Comparison of ENCODE assay signal across 8 cellular contexts in the genomic region with DNA sequence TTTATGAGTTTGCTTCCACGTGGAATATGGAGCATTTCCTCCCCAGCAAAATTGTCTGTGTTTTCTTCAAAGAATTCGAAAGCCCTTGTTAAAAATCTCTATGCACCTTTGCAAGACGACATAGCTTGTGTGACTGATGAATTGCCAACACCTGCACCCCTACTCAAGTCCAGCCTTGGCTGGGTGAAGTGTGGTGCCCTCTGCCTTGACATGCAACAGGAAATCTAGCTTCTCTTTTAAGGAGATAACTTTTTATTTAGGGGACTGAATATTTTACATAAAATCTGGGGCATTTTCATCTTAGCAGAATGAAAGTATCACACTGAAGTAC. TPM values are rescaled to one million over a fixed set of nuclear protein-coding genes. Genes with fewer than 3 reads are reported as not detected.
DNase-seq lines count a peak whose midpoint lies in the region; ATAC-seq and TF ChIP-seq lines count a peak whose summit lies in the region.

No MANE protein-coding gene starts in this region.

- DNase-seq in activated CD4-positive, alpha-beta T cell treated with anti-CD3 and anti-CD28 coated beads for 36 hours: peak; percentile 41
- DNase-seq in activated CD4-positive, alpha-beta T cell treated with anti-CD3 and anti-CD28 coated beads for 1 hour: no peak
- DNase-seq in T-helper 17 cell (no peak), skeletal muscle cell (ENCODE audit: low read depth) (no peak), GM19238 (ENCODE audit: insufficient read length, low spot score) (no peak), HPDE6-E6E7 (ENCODE audit: extremely low spot score) (no peak)
- DNase-seq in stimulated activated naive CD4-positive, alpha-beta T cell treated with Interleukin-2 at 50 U/mL for 16 hours (lab: John Stamatoyannopoulos, UW): no peak

- TF ChIP-seq CTCF in gastroesophageal sphincter (IDR thresholded peaks at IDR 0.05): no peak

- POLR2A ChIA-PET in activated CD4-positive, alpha-beta T cell treated with anti-CD3 and anti-CD28 coated beads for 36 hours (lab: Charles Lee): interaction anchor here (0.7 to 1.4 kb wide), 2 partner anchors 9 to 12 kb away, joined by 3 to 4 read pairs; no protein-coding TSS in a partner anchor

- H3K9me3 ChIP-seq in T-helper 17 cell (ENCODE audit: control insufficient read depth, low read length, poor library complexity, severe bottlenecking) (no peaks in the 10 kb centered on the region), gastroesophageal sphincter (no peaks in the 10 kb centered on the region)

- no peaks in the 10 kb centered on the region for H3K9me3 Mint-ChIP-seq in activated CD4-positive, alpha-beta T cell treated with anti-CD3 and anti-CD28 coated beads for 36 hours (ENCODE audit: low read depth)

- intact Hi-C loops in activated CD4-positive, alpha-beta T cell treated with anti-CD3 and anti-CD28 coated beads for 36 hours (cut with DNase I, micrococcal nuclease): loop anchor here (2.0 to 10.0 kb wide), 6 partner anchors 19 to 1967 kb away; a partner anchor contains a TSS

- no peaks in the 10 kb centered on the region for H3K27me3 Mint-ChIP-seq in activated CD4-positive, alpha-beta T cell treated with anti-CD3 and anti-CD28 coated beads for 36 hours
- H3K27me3 Mint-ChIP-seq in T-helper 17 cell: peaks cover 8% of the 10 kb centered on the region

- CTCF ChIA-PET in activated CD4-positive, alpha-beta T cell treated with anti-CD3 and anti-CD28 coated beads for 36 hours (lab: Charles Lee): interaction anchor here (0.6 to 1.5 kb wide), 4 partner anchors 9 to 460 kb away, joined by 3 to 6 read pairs (median 4); no protein-coding TSS in a partner anchor

- H3K36me3 ChIP-seq in gastroesophageal sphincter: no peaks in the 10 kb centered on the region

- peaks cover 18 to 60% (median 24%) of the 10 kb centered on the region in 3 donors for H3K4me1 ChIP-seq in gastroesophageal sphincter

- ATAC-seq in activated CD4-positive, alpha-beta T cell treated with anti-CD3 and anti-CD28 coated beads for 36 hours: no peak
- ATAC-seq in T-helper 17 cell (no peak), gastroesophageal sphincter (no peak)

- no peak for TF ChIP-seq EP300 in gastroesophageal sphincter (IDR thresholded peaks at IDR 0.05)

- no peak for TF ChIP-seq POLR2A in gastroesophageal sphincter (IDR thresholded peaks at IDR 0.05)

- H3K27ac ChIP-seq in gastroesophageal sphincter: peak overlapping the region in 3 of 4 donors; percentile 93 to 96 (median 95)

- WGBS in gastroesophageal sphincter (ENCODE audit: low coverage in 1 of 2), 2 donors: 0% methylated on average over 3 of the region's 3 CpGs

- H3K4me3 ChIP-seq in gastroesophageal sphincter (peak overlapping the region; percentile 83 to 99), skeletal muscle cell (ENCODE audit: low read depth, low read length) (peak overlapping the region; percentile 87)

- peaks cover 6% of the 10 kb centered on the region for H3K36me3 Mint-ChIP-seq in activated CD4-positive, alpha-beta T cell treated with anti-CD3 and anti-CD28 coated beads for 36 hours (ENCODE audit: low read depth)
- H3K36me3 Mint-ChIP-seq in T-helper 17 cell (ENCODE audit: low read depth): peaks cover 3% of the 10 kb centered on the region

- peak overlapping the region; percentile 92 for H3K4me3 Mint-ChIP-seq in activated CD4-positive, alpha-beta T cell treated with anti-CD3 and anti-CD28 coated beads for 36 hours
- H3K4me3 Mint-ChIP-seq in T-helper 17 cell: peak overlapping the region; percentile 98

- H3K27ac Mint-ChIP-seq in activated CD4-positive, alpha-beta T cell treated with anti-CD3 and anti-CD28 coated beads for 36 hours: peak overlapping the region; percentile 100
- H3K27ac Mint-ChIP-seq in T-helper 17 cell: peak overlapping the region; percentile 97

- peaks cover 55% of the 10 kb centered on the region for H3K4me1 Mint-ChIP-seq in activated CD4-positive, alpha-beta T cell treated with anti-CD3 and anti-CD28 coated beads for 36 hours
- H3K4me1 Mint-ChIP-seq in T-helper 17 cell: peaks cover 42% of the 10 kb centered on the region

- H3K27me3 ChIP-seq in gastroesophageal sphincter: no peaks in the 10 kb centered on the region

RNA-seq across cellular contexts. Expression of a gene that starts 0.6 kb away (rescaled TPM):
- 10 to 100 TPM; 45.9 to 59.1 TPM for total RNA-seq in activated CD4-positive, alpha-beta T cell treated with anti-CD3 and anti-CD28 coated beads for 36 hours
- total RNA-seq in T-helper 17 cell: 10 to 100 TPM; 22.3 to 30.6 TPM
- total RNA-seq in gastroesophageal sphincter: 10 to 100 TPM; 23.2 to 47.9 (median 33.2) TPM

RNA-seq across cellular contexts. Expression of a gene that starts 1.4 kb away (rescaled TPM):
- total RNA-seq in activated CD4-positive, alpha-beta T cell treated with anti-CD3 and anti-CD28 coated beads for 36 hours: 10 to 100 TPM; 26.5 to 27.0 TPM
- total RNA-seq in T-helper 17 cell: 10 to 100 TPM in 1 of 2 donors, 1 to 10 TPM in 1; 5.9 to 10.2 TPM
- total RNA-seq in gastroesophageal sphincter: 100 to 1,000 TPM in 2 of 4 donors, 10 to 100 TPM in 2; 59.5 to 170 (median 91.6) TPM
